9 cellular contexts compared by ENCODE assay signal in the genomic region with DNA sequence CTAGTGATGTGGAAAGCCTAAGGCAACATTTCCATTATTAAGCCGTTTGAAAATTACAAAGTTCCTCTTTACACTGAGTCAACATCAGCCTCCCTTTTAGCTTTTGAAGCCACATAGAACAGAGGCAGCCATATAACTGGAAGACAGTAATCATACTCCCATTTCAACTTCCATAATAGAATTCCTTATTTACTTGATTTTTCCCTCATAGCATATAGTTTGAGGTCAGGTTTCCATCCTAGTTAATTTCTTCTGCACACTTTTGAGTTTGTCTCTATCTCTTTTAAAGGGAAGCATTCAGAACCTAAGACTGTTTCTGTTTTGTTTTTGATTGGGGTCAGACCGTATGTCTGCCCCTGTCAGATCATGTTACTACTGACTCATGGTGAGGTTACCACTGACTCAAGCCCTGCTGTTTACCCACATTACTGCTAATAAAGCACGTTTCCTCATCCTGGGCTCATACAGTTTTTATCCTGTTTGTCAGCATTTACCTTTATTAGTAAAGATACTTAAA.
DNase-seq lines count a peak whose midpoint lies in the region; ATAC-seq, FAIRE-seq and TF ChIP-seq lines count a peak whose summit lies in the region.
"Had no signal": no experiment of that assay in that cellular context is flagged by ENCODE, and none has a peak within 500 bp of the region (broad histone marks: within the 10 kb centered on the region; RNA-seq: fewer than 3 reads in every experiment).

No MANE protein-coding gene starts in this region.

- no peaks in the 10 kb centered on the region for H4K20me1 ChIP-seq in fibroblast of lung (ENCODE audit: control insufficient read depth, extremely low read depth, insufficient read depth, low read length)

- H3K27ac ChIP-seq in fibroblast of lung (ENCODE audit: insufficient read depth, low read length) (peak overlapping the region; percentile 49), thyroid gland (no peak overlapping the region)

- peak overlapping the region in 1 of 4 experiments; percentile 4 for H3K4me3 ChIP-seq in fibroblast of lung (replicated peaks in 1 of 4; ENCODE audit: control extremely low read depth in 1 of 4, insufficient read depth in 1 of 4, low read depth in 3 of 4, low read length in 4 of 4)
- H3K4me3 ChIP-seq in thyroid gland (replicated peaks in 1 of 3) = no peak overlapping the region

- H3K4me2 ChIP-seq in fibroblast of lung (ENCODE audit: extremely low read depth, insufficient read depth, low read length) = peak overlapping the region; percentile 70

- FAIRE-seq in RCC 7860 (lab: Jason Lieb, UNC) = peak; percentile 82

- H3K27ac Mint-ChIP-seq in type B pancreatic cell = no peak overlapping the region
- H3K27ac Mint-ChIP-seq: brain had no signal

- H3K4me1 ChIP-seq in fibroblast of lung (ENCODE audit: control insufficient read depth, extremely low read depth, insufficient read depth, low read length) (peaks cover 34% of the 10 kb centered on the region), thyroid gland (peaks cover 0 to 5% of the 10 kb centered on the region in 2 donors)

- ATAC-seq in HG03095 (IDR thresholded peaks at IDR 0.05; ENCODE audit: unreplicated experiment) = peak; percentile 45

- no peak for TF ChIP-seq POLR2A in thyroid gland (IDR thresholded peaks at IDR 0.05)

- no peaks in the 10 kb centered on the region for H3K36me3 Mint-ChIP-seq in type B pancreatic cell
- H3K36me3 Mint-ChIP-seq: brain had no signal

- TF ChIP-seq CTCF in fibroblast of lung (conservative IDR thresholded peaks at IDR 0.05 in 1 of 2, IDR thresholded peaks at IDR 0.05 in 1 of 2; ENCODE audit: low read depth in 1 of 2, low read length in 2 of 2) (no peak), type B pancreatic cell (conservative IDR thresholded peaks at IDR 0.05) (no peak), thyroid gland (IDR thresholded peaks at IDR 0.05) (no peak)

- H3K79me2 ChIP-seq in fibroblast of lung (ENCODE audit: control insufficient read depth, insufficient read depth, low read length) = no peaks in the 10 kb centered on the region

- H3K4me3 Mint-ChIP-seq in type B pancreatic cell = peak overlapping the region; percentile 20
- H3K4me3 Mint-ChIP-seq: brain had no signal

- H3K27me3 ChIP-seq in fibroblast of lung (ENCODE audit: control insufficient read depth, insufficient read depth, low read length) = no peaks in the 10 kb centered on the region
- H3K27me3 ChIP-seq in thyroid gland = no peaks in the 10 kb centered on the region

- H3K4me1 Mint-ChIP-seq in type B pancreatic cell (ENCODE audit: unreplicated experiment) = peaks cover 40% of the 10 kb centered on the region

- H3K9ac ChIP-seq in fibroblast of lung (ENCODE audit: insufficient read depth, low read length) = no peak overlapping the region

- H2AFZ ChIP-seq in fibroblast of lung (ENCODE audit: low read length) = no peak overlapping the region

- WGBS in thyroid gland, 2 donors = 44 to 50% methylated on average over 3 of the region's 3 CpGs

- H3K9me3 ChIP-seq in fibroblast of lung (ENCODE audit: control insufficient read depth, insufficient read depth, low read depth, low read length) (no peaks in the 10 kb centered on the region), thyroid gland (no peaks in the 10 kb centered on the region)

- intact Hi-C loops in thyroid gland (cut with DNase I) = loop anchor here (10.0 kb wide), 1 partner anchor 300 kb away; no protein-coding TSS in a partner anchor
- intact Hi-C loops in posterior cingulate gyrus (cut with DNase I) = loop anchor here (5.0 to 10.0 kb wide), 2 partner anchors 290 to 323 kb away; a partner anchor contains a TSS

- no peaks in the 10 kb centered on the region for H3K27me3 Mint-ChIP-seq in type B pancreatic cell

- no peaks in the 10 kb centered on the region for H3K36me3 ChIP-seq in fibroblast of lung (ENCODE audit: control insufficient read depth, insufficient read depth, low read length)
- H3K36me3 ChIP-seq in thyroid gland = no peaks in the 10 kb centered on the region

- peaks cover under 1% of the 10 kb centered on the region for H3K9me3 Mint-ChIP-seq in type B pancreatic cell
- H3K9me3 Mint-ChIP-seq: brain had no signal

- DNase-seq in activated T-cell treated with anti-CD3 and anti-CD28 coated beads for 24 hours (ENCODE audit: low read depth) = peak; percentile 13
- DNase-seq in activated T-cell treated with anti-CD3 and anti-CD28 coated beads, Interleukin-2, amount 50 U/mL, for 48 hours = no peak
- peak; percentile 66 for DNase-seq in RCC 7860 (ENCODE audit: low spot score)
- peak; percentile 92 to 95 for DNase-seq in fibroblast of lung (ENCODE audit: low read depth in 2 of 2)
- DNase-seq in type B pancreatic cell (ENCODE audit: extremely low spot score, unreplicated experiment) = no peak
- DNase-seq in thyroid gland = no peak
- no peak for DNase-seq in posterior cingulate gyrus

Comparison
In these comparisons a context has a peak if more than half of its experiments do, and no peak if none do; other contexts are left out.
1. DNase-seq: peak in activated T-cell treated with anti-CD3 and anti-CD28 coated beads for 24 hours (single experiment), RCC 7860 (single experiment) and fibroblast of lung (2 of 2); none in activated T-cell treated with anti-CD3 and anti-CD28 coated beads, Interleukin-2, amount 50 U/mL, for 48 hours (0 of 2), type B pancreatic cell (single experiment), thyroid gland (0 of 2) and posterior cingulate gyrus (0 of 10).